15 cellular contexts compared by ENCODE assay signal in the genomic region with DNA sequence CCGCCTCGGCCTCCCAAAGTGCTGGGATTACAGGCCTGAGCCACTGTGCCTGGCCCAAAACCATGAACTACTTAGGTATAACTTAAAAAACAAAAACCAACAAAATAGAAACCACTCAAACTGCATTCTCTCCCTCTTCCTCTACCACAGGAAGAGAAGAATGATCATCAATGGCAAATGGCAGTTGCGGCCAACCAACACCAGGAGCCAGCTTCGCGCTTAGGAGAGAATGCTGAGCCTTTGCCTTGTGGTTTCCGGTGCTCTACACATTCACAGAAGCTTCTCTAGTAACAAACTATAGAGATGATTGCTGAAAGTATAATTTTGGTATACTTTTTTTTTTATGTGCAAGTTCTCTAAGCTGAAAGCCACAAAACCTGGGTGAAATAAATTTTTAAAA. TPM values are rescaled to one million over a fixed set of nuclear protein-coding genes. Genes with fewer than 3 reads are reported as not detected.
A peak's percentile ranks its signal among the peaks of the same experiment; 100 is the strongest.
DNase-seq lines count a peak whose midpoint lies in the region; ATAC-seq, FAIRE-seq and TF ChIP-seq lines count a peak whose summit lies in the region.
"Had no signal": no experiment of that assay in that cellular context is flagged by ENCODE, and none has a peak within 500 bp of the region (broad histone marks: within the 10 kb centered on the region; RNA-seq: fewer than 3 reads in every experiment).

No MANE protein-coding gene starts in this region.

- intact Hi-C loops in head of caudate nucleus (cut with DNase I) = no loop called here

- no peaks in the 10 kb centered on the region for H3K4me1 ChIP-seq in RWPE2 (ENCODE audit: insufficient read depth, poor library complexity, severe bottlenecking)
- H3K4me1 ChIP-seq: body of pancreas had no signal

- no peak for FAIRE-seq in GM12892 (lab: Jason Lieb, UNC)

- H3K4me3 Mint-ChIP-seq in activated naive CD8-positive, alpha-beta T cell treated with anti-CD3 and anti-CD28 coated beads for 36 hours = no peak overlapping the region
- H3K4me3 Mint-ChIP-seq: stimulated activated naive CD8-positive, alpha-beta T cell treated with anti-CD3 and anti-CD28 coated beads, Interleukin-15, Interleukin-2, amounts not matched to agents 100 ng/mL and 50 ng/mL, for 24 hours had no signal

- H3K9me3 Mint-ChIP-seq in activated naive CD8-positive, alpha-beta T cell treated with anti-CD3 and anti-CD28 coated beads for 36 hours = no peaks in the 10 kb centered on the region
- H3K9me3 Mint-ChIP-seq: stimulated activated naive CD8-positive, alpha-beta T cell treated with anti-CD3 and anti-CD28 coated beads, Interleukin-15, Interleukin-2, amounts not matched to agents 100 ng/mL and 50 ng/mL, for 24 hours had no signal

- H3K36me3 Mint-ChIP-seq in activated naive CD8-positive, alpha-beta T cell treated with anti-CD3 and anti-CD28 coated beads for 36 hours = no peaks in the 10 kb centered on the region

- H3K36me3 ChIP-seq in RWPE2 (ENCODE audit: low read depth) = no peaks in the 10 kb centered on the region

- H3K27me3 ChIP-seq in RWPE2 (ENCODE audit: insufficient read depth, poor library complexity, severe bottlenecking) = no peaks in the 10 kb centered on the region
- H3K27me3 ChIP-seq: body of pancreas had no signal

- no peak overlapping the region for H3K27ac ChIP-seq in RWPE2 (ENCODE audit: poor library complexity, severe bottlenecking)
- H3K27ac ChIP-seq: body of pancreas had no signal

- ATAC-seq in RWPE2 (ENCODE audit: low read depth) = peak; percentile 53; the same call in 1 of the 3 replicates
- ATAC-seq: activated CD4-positive, CD25-positive, alpha-beta regulatory T cell treated with anti-CD3 and anti-CD28 coated beads, Interleukin-2, amount 50 U/mL, for 24 hours; body of pancreas had no signal

- no peak for TF ChIP-seq POLR2A in GM12892 (IDR thresholded peaks at IDR 0.05; ENCODE audit: low read depth, low read length)

- peak; percentile 41 for TF ChIP-seq CTCF in RWPE2 (IDR thresholded peaks at IDR 0.05; ENCODE audit: poor library complexity, severe bottlenecking)

- peak overlapping the region; percentile 21 for H3K27ac Mint-ChIP-seq in activated naive CD8-positive, alpha-beta T cell treated with anti-CD3 and anti-CD28 coated beads for 36 hours
- H3K27ac Mint-ChIP-seq: stimulated activated naive CD8-positive, alpha-beta T cell treated with anti-CD3 and anti-CD28 coated beads, Interleukin-15, Interleukin-2, amounts not matched to agents 100 ng/mL and 50 ng/mL, for 24 hours had no signal

- H3K27me3 Mint-ChIP-seq in activated naive CD8-positive, alpha-beta T cell treated with anti-CD3 and anti-CD28 coated beads for 36 hours = peaks cover 4% of the 10 kb centered on the region
- H3K27me3 Mint-ChIP-seq: stimulated activated naive CD8-positive, alpha-beta T cell treated with anti-CD3 and anti-CD28 coated beads, Interleukin-15, Interleukin-2, amounts not matched to agents 100 ng/mL and 50 ng/mL, for 24 hours had no signal

- peaks cover 10% of the 10 kb centered on the region for H3K4me1 Mint-ChIP-seq in activated naive CD8-positive, alpha-beta T cell treated with anti-CD3 and anti-CD28 coated beads for 36 hours

- peak; percentile 62 for DNase-seq in activated effector memory CD4-positive, alpha-beta T cell treated with anti-CD3 and anti-CD28 coated beads, Interleukin-2, amount 50 U/mL, for 16 hours
- no peak for DNase-seq in activated effector memory CD4-positive, alpha-beta T cell treated with Interleukin-2 at 50 U/mL for 16 hours
- no peak for DNase-seq in RWPE2 (ENCODE audit: low spot score)
- peak; percentile 18 for DNase-seq in activated naive CD8-positive, alpha-beta T cell treated with anti-CD3 and anti-CD28 coated beads for 36 hours
- peak; percentile 37 for DNase-seq in stimulated activated CD8-positive, alpha-beta memory T cell treated with anti-CD3 and anti-CD28 coated beads, Interleukin-4, amount 100 ng/mL, for 48 hours
- DNase-seq in NCI-H1417 (lab: John Stamatoyannopoulos, UW) = no peak
- DNase-seq in GM12892 (ENCODE audit: insufficient read length) = no peak
- no peak for DNase-seq in head of caudate nucleus
- DNase-seq: body of pancreas, erythroblast, NCI-H226, Right ventricle myocardium superior had no signal

- no peak overlapping the region for H3K4me3 ChIP-seq in RWPE2 (ENCODE audit: severe bottlenecking)
- H3K4me3 ChIP-seq: body of pancreas had no signal

- H3K9me3 ChIP-seq in RWPE2 (ENCODE audit: severe bottlenecking) = no peaks in the 10 kb centered on the region
- H3K9me3 ChIP-seq: body of pancreas had no signal

RNA-seq across cellular contexts. Expression of a gene that starts 17.1 kb away (rescaled TPM):
- under 1 TPM; 0.18 to 0.27 TPM for total RNA-seq in activated naive CD8-positive, alpha-beta T cell treated with anti-CD3 and anti-CD28 coated beads for 36 hours
- not detected for polyA plus RNA-seq in GM12892 (2012; ENCODE audit: missing spikeins)
- total RNA-seq: G401 had no signal

Comparison
In these comparisons a context has a peak if more than half of its experiments do, and no peak if none do; other contexts are left out.
1. DNase-seq: peak in activated effector memory CD4-positive, alpha-beta T cell treated with anti-CD3 and anti-CD28 coated beads, Interleukin-2, amount 50 U/mL, for 16 hours (single experiment), activated naive CD8-positive, alpha-beta T cell treated with anti-CD3 and anti-CD28 coated beads for 36 hours (single experiment) and stimulated activated CD8-positive, alpha-beta memory T cell treated with anti-CD3 and anti-CD28 coated beads, Interleukin-4, amount 100 ng/mL, for 48 hours (single experiment); none in activated effector memory CD4-positive, alpha-beta T cell treated with Interleukin-2 at 50 U/mL for 16 hours (single experiment), RWPE2 (single experiment), NCI-H1417 (0 of 3), GM12892 (single experiment) and head of caudate nucleus (0 of 42).